23 cellular contexts compared by ENCODE assay signal in genomic region chr20:47465335-47466090, GRCh38. TPM values are rescaled to one million over a fixed set of nuclear protein-coding genes. Genes with fewer than 3 reads are reported as not detected.
A peak's percentile ranks its signal among the peaks of the same experiment; 100 is the strongest.
DNase-seq lines count a peak whose midpoint lies in the region; ATAC-seq, FAIRE-seq and TF ChIP-seq lines count a peak whose summit lies in the region.
"Had no signal": no experiment of that assay in that cellular context is flagged by ENCODE, and none has a peak within 500 bp of the region (broad histone marks: within the 10 kb centered on the region; RNA-seq: fewer than 3 reads in every experiment).

No MANE protein-coding gene starts in this region.

- H3K4me1 Mint-ChIP-seq in chondrocyte (ENCODE audit: low read depth) (peaks cover 41% of the 10 kb centered on the region), osteocyte (ENCODE audit: unreplicated experiment) (peaks cover 45% of the 10 kb centered on the region)

- FAIRE-seq in HepG2 (lab: Jason Lieb, UNC) = no peak
- FAIRE-seq: GM18507, H54, small intestine had no signal

- ATAC-seq in HepG2 = no peak
- no peak for ATAC-seq in right lobe of liver
- ATAC-seq in GM21717 (IDR thresholded peaks at IDR 0.05; ENCODE audit: unreplicated experiment) = no peak
- no peak for ATAC-seq in GM21390 (IDR thresholded peaks at IDR 0.05; ENCODE audit: unreplicated experiment)
- ATAC-seq: left colon had no signal

- POLR2A ChIA-PET in HepG2 (lab: Yijun Ruan, JAX) = interaction anchor here (1.7 to 2.8 kb wide), 2 partner anchors 10 to 21 kb away, joined by 4 to 27 read pairs; no protein-coding TSS in a partner anchor

- in situ Hi-C loops in HepG2 (cut with HindIII; ENCODE audit: extremely low pct_ligation_motif_present, low pct_unique_long_range_greater_than_20kb) = no loop called here

- CTCF ChIA-PET in HepG2 (lab: Yijun Ruan, JAX; ENCODE audit: low intra/inter-chr PET ratio, low total read pairs) = interaction anchor here (1.1 kb wide), 1 partner anchor 10 kb away, joined by 5 read pairs; no protein-coding TSS in a partner anchor

- TF ChIP-seq POLR2A in HepG2 (IDR thresholded peaks at IDR 0.05; ENCODE audit: insufficient read depth in 1 of 2, low read depth in 2 of 2, low read length in 2 of 2) (no peak), right lobe of liver (IDR thresholded peaks at IDR 0.05) (no peak)

- peak overlapping the region; percentile 42 for H3K4me3 Mint-ChIP-seq in chondrocyte (ENCODE audit: unreplicated experiment)
- no peak overlapping the region for H3K4me3 Mint-ChIP-seq in osteocyte (ENCODE audit: unreplicated experiment)
- H3K4me3 Mint-ChIP-seq: activated naive CD8-positive, alpha-beta T cell treated with anti-CD3 and anti-CD28 coated beads for 36 hours; CD4-positive, alpha-beta T cell had no signal

- H3K27me3 ChIP-seq in HepG2 (ENCODE audit: control insufficient read depth in 1 of 2, insufficient read depth in 2 of 2, low read length in 2 of 2) (no peaks in the 10 kb centered on the region), right lobe of liver (no peaks in the 10 kb centered on the region)

- H3K36me3 Mint-ChIP-seq in chondrocyte (ENCODE audit: low read depth) = no peaks in the 10 kb centered on the region
- H3K36me3 Mint-ChIP-seq in osteocyte (ENCODE audit: unreplicated experiment) = no peaks in the 10 kb centered on the region
- H3K36me3 Mint-ChIP-seq: activated naive CD8-positive, alpha-beta T cell treated with anti-CD3 and anti-CD28 coated beads for 36 hours had no signal

- H3K4me2 ChIP-seq in HepG2 (ENCODE audit: low read depth, low read length) = peak overlapping the region; percentile 62; the same call in 1 of the 2 replicates

- H4K20me1 ChIP-seq in HepG2 (ENCODE audit: insufficient read depth, low read length) = no peaks in the 10 kb centered on the region

- DNase-seq in HepG2 (ENCODE audit: low spot score) (no peak), right lobe of liver (no peak), chondrocyte (ENCODE audit: low spot score) (no peak), osteocyte (ENCODE audit: extremely low spot score, unreplicated experiment) (no peak), NCI-H446 (lab: John Stamatoyannopoulos, UW) (no peak)
- DNase-seq in activated T-cell treated with anti-CD3 and anti-CD28 coated beads, Interleukin-2, amount 50 U/mL, for 48 hours = no peak
- DNase-seq: activated naive CD8-positive, alpha-beta T cell treated with anti-CD3 and anti-CD28 coated beads for 36 hours; CD4-positive, alpha-beta T cell; DND-41; left colon; NCI-H187 treated with DMSO at 0.1 percent for 48 hours; NCI-H446 treated with DMSO at 0.1 percent for 48 hours; SHP77; small intestine; stimulated activated CD4-positive, alpha-beta T cell treated with anti-CD3 and anti-CD28 coated beads, Interleukin-4, amount 100 ng/mL, for 4 hours; T-helper 1 cell had no signal

- H3K9me3 Mint-ChIP-seq in chondrocyte (ENCODE audit: low read depth) (no peaks in the 10 kb centered on the region), osteocyte (ENCODE audit: unreplicated experiment) (no peaks in the 10 kb centered on the region)
- H3K9me3 Mint-ChIP-seq: activated naive CD8-positive, alpha-beta T cell treated with anti-CD3 and anti-CD28 coated beads for 36 hours; CD4-positive, alpha-beta T cell had no signal

- H3K27ac ChIP-seq in HepG2 (ENCODE audit: extremely low read length, insufficient read depth, low read length) = no peak overlapping the region
- H3K27ac ChIP-seq in right lobe of liver = no peak overlapping the region
- H3K27ac ChIP-seq: HL-60, parathyroid adenoma, WERI-Rb-1 had no signal

- no peak overlapping the region for H2AFZ ChIP-seq in HepG2 (ENCODE audit: low read length)
- H2AFZ ChIP-seq: parathyroid adenoma had no signal

- H3K4me1 ChIP-seq in HepG2 (ENCODE audit: insufficient read depth, low read length) (peaks cover 69% of the 10 kb centered on the region), right lobe of liver (peaks cover 0 to 18% (median 5%) of the 10 kb centered on the region in 4 donors)
- H3K4me1 ChIP-seq: parathyroid adenoma had no signal

- no peaks in the 10 kb centered on the region for H3K36me3 ChIP-seq in HepG2 (replicated peaks in 1 of 2; ENCODE audit: control insufficient read depth in 1 of 2, insufficient read depth in 2 of 2, low read length in 2 of 2)
- H3K36me3 ChIP-seq in right lobe of liver = no peaks in the 10 kb centered on the region
- H3K36me3 ChIP-seq: WERI-Rb-1 had no signal

- H3K79me2 ChIP-seq in HepG2 (ENCODE audit: insufficient read depth, low read length) = no peaks in the 10 kb centered on the region
- H3K79me2 ChIP-seq: parathyroid adenoma had no signal

- no peak overlapping the region for H3K4me3 ChIP-seq in HepG2 (replicated peaks in 1 of 3; ENCODE audit: insufficient read depth in 1 of 3, low read depth in 2 of 3, low read length in 3 of 3)
- H3K4me3 ChIP-seq in right lobe of liver = no peak overlapping the region

- no TSS peak for BruUV-seq in HepG2 (replicated peaks; lab: Mats Ljungman, UMichigan)

- H3K27ac Mint-ChIP-seq in chondrocyte (ENCODE audit: unreplicated experiment) (peak overlapping the region; percentile 89), osteocyte (ENCODE audit: unreplicated experiment) (peak overlapping the region; percentile 89)
- H3K27ac Mint-ChIP-seq: activated naive CD8-positive, alpha-beta T cell treated with anti-CD3 and anti-CD28 coated beads for 36 hours; CD4-positive, alpha-beta T cell had no signal

- 97% methylated on average over 16 of the region's 16 CpGs for whole genome bisulfite sequencing in HepG2 (ENCODE audit: low lambda C conversion rate)
- 91% methylated on average over 8 of the region's 16 CpGs for WGBS in right lobe of liver (ENCODE audit: insufficient coverage, low coverage, low lambda C conversion rate, missing lambda C conversion rate)

- TF ChIP-seq EP300 in HepG2 (IDR thresholded peaks at IDR 0.05; ENCODE audit: low read depth in 2 of 2, low read length in 2 of 2) (no peak), HepG2 (CRISPR knock-in tag; IDR thresholded peaks at IDR 0.05; ENCODE audit: borderline replicate concordance) (no peak)

- TF ChIP-seq CTCF in HepG2 (CRISPR knock-in tag; IDR thresholded peaks at IDR 0.05) (no peak), right lobe of liver (IDR thresholded peaks at IDR 0.05) (no peak), chondrocyte (IDR thresholded peaks at IDR 0.05) (no peak), osteocyte (IDR thresholded peaks at IDR 0.05) (no peak)

- H3K9ac ChIP-seq in HepG2 (ENCODE audit: insufficient read depth, low read depth, low read length) = no peak overlapping the region
- H3K9ac ChIP-seq: parathyroid adenoma had no signal

- H3K9me3 ChIP-seq in HepG2 (ENCODE audit: low read length) (no peaks in the 10 kb centered on the region), right lobe of liver (no peaks in the 10 kb centered on the region)

- intact Hi-C loops in HepG2 (cut with micrococcal nuclease; ENCODE audit: unreplicated experiment) (no loop called here), right lobe of liver (cut with DNase I) (no loop called here)

- TF ChIP-seq RAD21 in HepG2 (CRISPR knock-in tag; IDR thresholded peaks at IDR 0.05) = no peak

- H3K27me3 Mint-ChIP-seq in chondrocyte (ENCODE audit: low read depth) = no peaks in the 10 kb centered on the region
- no peaks in the 10 kb centered on the region for H3K27me3 Mint-ChIP-seq in osteocyte (ENCODE audit: unreplicated experiment)
- H3K27me3 Mint-ChIP-seq: activated naive CD8-positive, alpha-beta T cell treated with anti-CD3 and anti-CD28 coated beads for 36 hours; CD4-positive, alpha-beta T cell had no signal

TF ChIP-seq in HepG2, 621 proteins besides CTCF, POLR2A, EP300 and RAD21 (continues in another document):
- no peak for TF ChIP-seq SP2 (CRISPR knock-in tag; IDR thresholded peaks at IDR 0.05)
- TF ChIP-seq KLF9 (CRISPR knock-in tag; IDR thresholded peaks at IDR 0.05; ENCODE audit: low read depth) = no peak
- no peak for TF ChIP-seq ATF6 (CRISPR knock-in tag; conservative IDR thresholded peaks at IDR 0.05)

RNA-seq across cellular contexts. Expression of gene NCOA3, which starts 36.2 kb away (rescaled TPM):
- 56.8 and 76.2 TPM in 2 replicates for total RNA-seq in HepG2 (2016; rRNA removed; fragmentation: Illumina TruSeq; extraction: Trizol)
- 30.2 and 36.5 TPM in 2 replicates for total RNA-seq in HepG2 (2016; cell fraction: cytosol; rRNA removed; fragmentation: Illumina TruSeq; extraction: Trizol; ENCODE audit: low read depth)
- 56.0 and 74.0 TPM in 2 replicates for total RNA-seq in HepG2 (2016; cell fraction: insoluble cytoplasmic fraction; rRNA removed; fragmentation: Illumina TruSeq; extraction: Trizol)
- 34.2 and 36.7 TPM in 2 replicates for total RNA-seq in HepG2 (2016; cell fraction: membrane; rRNA removed; fragmentation: Illumina TruSeq; extraction: Trizol)
- 59.3 and 64.3 TPM in 2 replicates for total RNA-seq in HepG2 (2016; cell fraction: nucleus; rRNA removed; fragmentation: Illumina TruSeq; extraction: Trizol)
- 25.0 and 35.0 TPM in 2 replicates for polyA plus RNA-seq in HepG2 (2011; rRNA removed)
- polyA plus RNA-seq in HepG2 (2011; cell fraction: cytosol; rRNA removed) = 17.2 and 18.9 TPM in 2 replicates
- polyA plus RNA-seq in HepG2 (2011; cell fraction: nucleus; rRNA removed) = 36.9 and 40.6 TPM in 2 replicates
- 22.6 and 26.9 TPM in 2 replicates for polyA plus RNA-seq in HepG2 (2012)
- polyA plus RNA-seq in HepG2 (2016; cell fraction: cytosol; fragmentation: Illumina TruSeq; extraction: Trizol; ENCODE audit: low read depth) = 2.0 and 2.4 TPM in 2 replicates
- 40.1 and 40.4 TPM in 2 replicates for polyA plus RNA-seq in HepG2 (2016; cell fraction: insoluble cytoplasmic fraction; fragmentation: Illumina TruSeq; extraction: Trizol; ENCODE audit: low read depth)
- 5.5 and 5.7 TPM in 2 replicates for polyA plus RNA-seq in HepG2 (2016; cell fraction: membrane; fragmentation: Illumina TruSeq; extraction: Trizol; ENCODE audit: low read depth)
- polyA plus RNA-seq in HepG2 (2016; cell fraction: nucleus; fragmentation: Illumina TruSeq; extraction: Trizol; ENCODE audit: insufficient read depth, low read depth) = 53.5 and 57.7 TPM in 2 replicates
- 49.8 and 56.6 TPM in 2 replicates for polyA minus RNA-seq in HepG2 (2011; rRNA and poly(A)+ RNA removed; ENCODE audit: low replicate concordance)
- 41.6 and 42.5 TPM in 2 replicates for polyA minus RNA-seq in HepG2 (2011; cell fraction: cytosol; rRNA and poly(A)+ RNA removed)
- 75.8 and 76.3 TPM in 2 replicates for polyA minus RNA-seq in HepG2 (2011; cell fraction: nucleus; rRNA and poly(A)+ RNA removed)
- 10 to 100 TPM; 11.2 to 15.1 (median 13.8) TPM for total RNA-seq in right lobe of liver
- 38.1 to 56.0 TPM (median 45.2 TPM) in 3 replicates for total RNA-seq in chondrocyte
- 75.9 and 77.5 TPM in 2 replicates for total RNA-seq in osteocyte
